ENCODE assay signal across 23 cellular contexts in genomic region chr3:52835766-52836470, GRCh38. TPM values are rescaled to one million over a fixed set of nuclear protein-coding genes. Genes with fewer than 3 reads are reported as not detected.
A peak's percentile ranks its signal among the peaks of the same experiment; 100 is the strongest.
DNase-seq lines count a peak whose midpoint lies in the region; ATAC-seq and TF ChIP-seq lines count a peak whose summit lies in the region.
"Had no signal": no experiment of that assay in that cellular context is flagged by ENCODE, and none has a peak within 500 bp of the region (broad histone marks: within the 10 kb centered on the region; RNA-seq: fewer than 3 reads in every experiment).

No MANE protein-coding gene starts in this region.

- no peaks in the 10 kb centered on the region for H3K79me2 ChIP-seq in osteoblast (ENCODE audit: insufficient read depth, low read length)
- H3K79me2 ChIP-seq in OCI-LY7 (ENCODE audit: insufficient read depth, low read depth, low read length): no peaks in the 10 kb centered on the region
- H3K79me2 ChIP-seq: hepatocyte had no signal

- POLR2A ChIA-PET in OCI-LY7 (lab: Charles Lee): no interaction called here

- no TSS peak for BruUV-seq in OCI-LY7 (replicated peaks; lab: Mats Ljungman, UMichigan)

- peak; percentile 48 to 86 (median 74) for ATAC-seq in heart right ventricle
- no peak for ATAC-seq in HG02870 (IDR thresholded peaks at IDR 0.05; ENCODE audit: unreplicated experiment)
- ATAC-seq: activated CD8-positive, alpha-beta memory T cell treated with anti-CD3 and anti-CD28 coated beads, Interleukin-2, amount 10 ng/mL, durations not matched to agents 7 days and 5 days had no signal

- H3K27ac ChIP-seq in coronary artery (peak overlapping the region; percentile 93 to 97), heart right ventricle (peak overlapping the region in 9 of 10 donors; percentile 5 to 89 (median 72)), osteoblast (ENCODE audit: low read depth, low read length) (no peak overlapping the region), OCI-LY7 (ENCODE audit: low read depth, low read length, poor library complexity, severe bottlenecking) (no peak overlapping the region), substantia nigra (ENCODE audit: low read depth, low read length, poor library complexity, severe bottlenecking) (no peak overlapping the region)

- H3K9me3 ChIP-seq in heart right ventricle (no peaks in the 10 kb centered on the region), osteoblast (ENCODE audit: low read depth, low read length) (no peaks in the 10 kb centered on the region), OCI-LY7 (ENCODE audit: low read length) (no peaks in the 10 kb centered on the region)

- no peaks in the 10 kb centered on the region for H3K9me2 ChIP-seq in OCI-LY7 (ENCODE audit: insufficient read depth, low read length)

- TF ChIP-seq CTCF in coronary artery (IDR thresholded peaks at IDR 0.05) (no peak), heart right ventricle (IDR thresholded peaks at IDR 0.05) (no peak), osteoblast (IDR thresholded peaks at IDR 0.05; ENCODE audit: extremely low read depth, low read depth, low read length) (no peak), OCI-LY7 (conservative IDR thresholded peaks at IDR 0.05; ENCODE audit: low read length) (no peak)

- DNase-seq in coronary artery (ENCODE audit: low spot score) (no peak), heart right ventricle (peak; percentile 36 to 62), osteoblast (ENCODE audit: insufficient read length, low spot score, missing footprints) (peak; percentile 73), OCI-LY7 (ENCODE audit: low spot score) (no peak), substantia nigra (lab: John Stamatoyannopoulos, UW) (no peak)
- no peak for DNase-seq in stimulated activated CD4-positive, alpha-beta T cell treated with anti-CD3 and anti-CD28 coated beads, Interleukin-4, amount 100 ng/mL, for 24 hours
- DNase-seq: activated CD4-positive, alpha-beta T cell treated with anti-CD3 and anti-CD28 coated beads for 48 hours; activated CD8-positive, alpha-beta memory T cell treated with anti-CD3 and anti-CD28 coated beads, Interleukin-2, amount 10 ng/mL, durations not matched to agents 7 days and 5 days; activated naive CD4-positive, alpha-beta T cell treated with anti-CD3 and anti-CD28 coated beads, Interleukin-2, amount 10 ng/mL, durations not matched to agents 7 days and 5 days; amniotic stem cell; CD4-positive, alpha-beta memory T cell; DMS 273 treated with DMSO at 0.1 percent for 48 hours; NCI-H1105; NCI-H2029 treated with DMSO at 0.1 percent for 48 hours; NCI-H226; NCI-H774; stimulated activated CD4-positive, alpha-beta T cell treated with anti-CD3 and anti-CD28 coated beads, Interleukin-2, amount 100 ng/mL, for 24 hours had no signal

- intact Hi-C loops in heart right ventricle (cut with DNase I) (loop anchor here in 1 of 10 donors (5.0 kb wide), 1 partner anchor 236 kb away; no protein-coding TSS in a partner anchor), OCI-LY7 (cut with micrococcal nuclease; ENCODE audit: unreplicated experiment) (no loop called here)

- no peak overlapping the region for H2AFZ ChIP-seq in osteoblast (ENCODE audit: low read length)
- no peak overlapping the region for H2AFZ ChIP-seq in OCI-LY7 (ENCODE audit: low read length)
- H2AFZ ChIP-seq: hepatocyte had no signal

- H4K20me1 ChIP-seq in osteoblast (ENCODE audit: insufficient read depth, low read length) (peaks cover 12% of the 10 kb centered on the region), OCI-LY7 (ENCODE audit: insufficient read depth, low read length) (no peaks in the 10 kb centered on the region)

- 70 to 74% methylated on average over 8 of the region's 8 CpGs for WGBS in heart right ventricle, 2 donors

- H3K36me3 ChIP-seq in heart right ventricle (peaks cover 0 to 45% (median 0%) of the 10 kb centered on the region in 9 donors), osteoblast (ENCODE audit: insufficient read depth, low read length) (peaks cover 3% of the 10 kb centered on the region), OCI-LY7 (ENCODE audit: insufficient read depth, low read length) (no peaks in the 10 kb centered on the region)

- H3K4me1 ChIP-seq in heart right ventricle (peaks cover 15 to 61% (median 36%) of the 10 kb centered on the region in 9 donors), osteoblast (ENCODE audit: insufficient read depth, low read length) (peaks cover 14% of the 10 kb centered on the region), OCI-LY7 (ENCODE audit: insufficient read depth, low read length, poor library complexity, severe bottlenecking) (no peaks in the 10 kb centered on the region)

- H3K4me2 ChIP-seq in osteoblast (ENCODE audit: insufficient read depth, low read length) (no peak overlapping the region), OCI-LY7 (ENCODE audit: low read length) (no peak overlapping the region)
- H3K4me2 ChIP-seq: smooth muscle cell had no signal

- H3K4me3 ChIP-seq in coronary artery: peak overlapping the region; percentile 71
- H3K4me3 ChIP-seq in heart right ventricle: peak overlapping the region in 2 of 10 donors; percentile 47 to 49
- H3K4me3 ChIP-seq in osteoblast (ENCODE audit: insufficient read depth, low read length): no peak overlapping the region
- H3K4me3 ChIP-seq in OCI-LY7 (ENCODE audit: low read depth, low read length, poor library complexity, severe bottlenecking): no peak overlapping the region
- H3K4me3 ChIP-seq: hepatocyte, smooth muscle cell had no signal

- CTCF ChIA-PET in OCI-LY7 (lab: Charles Lee; ENCODE audit: unreplicated experiment): no interaction called here

- H3K27me3 ChIP-seq in heart right ventricle: no peaks in the 10 kb centered on the region
- H3K27me3 ChIP-seq in osteoblast (ENCODE audit: insufficient read depth, low read length): no peaks in the 10 kb centered on the region
- H3K27me3 ChIP-seq: hepatocyte had no signal

RNA-seq across cellular contexts. Expression of gene MUSTN1, which starts 1.1 kb away (rescaled TPM):
- total RNA-seq in heart right ventricle: 10 to 100 TPM; 13.0 to 91.1 (median 37.5) TPM
- 100 to 1,000 TPM in 1 of 2 donors, 10 to 100 TPM in 1; 59.6 to 182 TPM for polyA plus RNA-seq in heart right ventricle
- 1.4 TPM in 1 of 2 replicates, not detected in the other for total RNA-seq in osteoblast
- total RNA-seq in OCI-LY7 (2014; rRNA removed; shearing (Covaris generic)): 0.28 and 2.7 TPM in 2 replicates
- 1.7 and 2.8 TPM in 2 replicates for total RNA-seq in OCI-LY7 (2022)
- total RNA-seq: progenitor cell of endocrine pancreas had no signal
- polyA plus RNA-seq: CD4-positive, alpha-beta memory T cell; neural cell had no signal

RNA-seq across cellular contexts. Expression of gene ITIH4, which starts 5.4 kb away (rescaled TPM):
- 1 to 10 TPM; 2.3 to 9.3 (median 4.3) TPM for total RNA-seq in heart right ventricle
- polyA plus RNA-seq in heart right ventricle: 10 to 100 TPM in 1 of 2 donors, 1 to 10 TPM in 1; 1.5 to 17.9 TPM
- total RNA-seq in osteoblast: 2.5 and 3.5 TPM in 2 replicates
- total RNA-seq in OCI-LY7 (2014; rRNA removed; shearing (Covaris generic)): 2.1 and 13.3 TPM in 2 replicates
- 2.2 and 4.6 TPM in 2 replicates for total RNA-seq in OCI-LY7 (2022)

RNA-seq across cellular contexts. Expression of gene ITIH3, which starts 41.3 kb away (rescaled TPM):
- total RNA-seq in heart right ventricle (under 1 TPM; 0.13 to 0.97 (median 0.41) TPM), osteoblast (under 0.01 TPM in 1 of 2 replicates, not detected in the other), OCI-LY7 (2022) (not detected in 2 replicates)
- 1 to 10 TPM; 1.0 to 1.3 TPM for polyA plus RNA-seq in heart right ventricle
- total RNA-seq in OCI-LY7 (2014; rRNA removed; shearing (Covaris generic)): not detected in 2 replicates
- total RNA-seq: activated CD8-positive, alpha-beta memory T cell treated with anti-CD3 and anti-CD28 coated beads, Interleukin-2, amount 10 ng/mL, durations not matched to agents 7 days and 5 days; CD4-positive, alpha-beta memory T cell; endothelial cell of umbilical vein; smooth muscle cell had no signal
- polyA plus RNA-seq: CD4-positive, alpha-beta memory T cell; endothelial cell of umbilical vein; neural cell; smooth muscle cell had no signal

RNA-seq across cellular contexts. Expression of gene ITIH1, which starts 58.5 kb away (rescaled TPM):
- total RNA-seq in heart right ventricle (not detected), osteoblast (not detected in 2 replicates), OCI-LY7 (2022) (not detected in 2 replicates)
- under 1 TPM in 1 of 2 donors, not detected in 1; 0.13 TPM for polyA plus RNA-seq in heart right ventricle
- total RNA-seq in OCI-LY7 (2014; rRNA removed; shearing (Covaris generic)): not detected in 2 replicates
- total RNA-seq: activated CD8-positive, alpha-beta memory T cell treated with anti-CD3 and anti-CD28 coated beads, Interleukin-2, amount 10 ng/mL, durations not matched to agents 7 days and 5 days; CD4-positive, alpha-beta memory T cell; endothelial cell of umbilical vein; smooth muscle cell had no signal
- polyA plus RNA-seq: CD4-positive, alpha-beta memory T cell; endothelial cell of umbilical vein; neural cell; smooth muscle cell had no signal

Comparison
In these comparisons a context has a peak if more than half of its experiments do, and no peak if none do; other contexts are left out.
1. DNase-seq: peak in heart right ventricle (2 of 2) and osteoblast (single experiment); none in coronary artery (single experiment), OCI-LY7 (single experiment), substantia nigra (0 of 49) and stimulated activated CD4-positive, alpha-beta T cell treated with anti-CD3 and anti-CD28 coated beads, Interleukin-4, amount 100 ng/mL, for 24 hours (single experiment).
2. H3K27ac ChIP-seq: peak in coronary artery (2 of 2) and heart right ventricle (9 of 10); none in osteoblast (single experiment), OCI-LY7 (single experiment) and substantia nigra (single experiment).